ENCODE assay signal across 9 cellular contexts in the genomic region with DNA sequence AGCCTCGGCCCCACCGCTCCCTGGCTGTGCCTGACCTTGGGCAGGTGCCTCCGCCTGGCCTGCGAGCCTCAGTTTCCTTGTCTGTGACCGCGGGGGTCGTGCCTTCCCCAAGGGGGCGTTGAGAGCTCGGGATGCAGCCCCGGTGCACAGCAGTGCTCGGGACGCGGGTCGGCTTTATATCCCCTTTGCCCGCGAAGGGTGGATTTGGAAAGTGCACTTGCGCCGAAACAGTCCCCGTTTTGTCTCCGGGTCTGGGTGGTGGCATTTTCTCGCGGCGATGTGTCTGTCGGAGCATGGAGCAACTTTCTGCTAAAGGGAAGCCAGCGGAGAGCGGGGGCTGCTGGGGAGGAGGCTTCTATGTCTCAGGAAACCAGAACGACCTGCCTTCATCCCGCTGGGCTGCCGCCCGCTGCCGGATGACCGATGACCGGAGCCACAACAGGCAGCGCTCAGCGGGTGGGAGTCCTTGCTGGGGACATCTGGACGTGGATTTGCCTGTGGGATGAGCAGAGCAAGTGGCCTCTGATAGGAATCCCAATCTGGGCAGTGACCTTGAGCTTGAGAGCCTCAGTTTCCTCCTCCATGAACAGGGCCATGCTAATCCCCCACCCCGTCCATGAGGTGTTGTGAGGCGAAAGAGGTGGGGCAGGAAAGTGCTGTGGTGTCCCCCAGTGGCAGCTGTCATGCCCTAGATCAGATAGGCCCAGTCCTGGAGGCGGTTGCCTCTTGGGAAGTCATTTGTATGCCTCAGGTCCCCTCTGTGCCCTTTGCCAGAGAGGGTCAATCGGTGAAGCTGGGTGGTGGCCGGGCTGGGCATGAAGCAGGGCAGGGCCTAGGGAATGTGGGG. TPM values are rescaled to one million over a fixed set of nuclear protein-coding genes. Genes with fewer than 3 reads are reported as not detected.
A peak's percentile ranks its signal among the peaks of the same experiment; 100 is the strongest.
DNase-seq lines count a peak whose midpoint lies in the region; ATAC-seq, FAIRE-seq and TF ChIP-seq lines count a peak whose summit lies in the region.
"Had no signal": no experiment of that assay in that cellular context is flagged by ENCODE, and none has a peak within 500 bp of the region (broad histone marks: within the 10 kb centered on the region; RNA-seq: fewer than 3 reads in every experiment).

No MANE protein-coding gene starts in this region.

- peaks cover 3% of the 10 kb centered on the region for H3K36me3 Mint-ChIP-seq in astrocyte (ENCODE audit: low read depth, unreplicated experiment)

- H3K18ac ChIP-seq in mesenchymal stem cell (ENCODE audit: low read depth in 1 of 2, low read length in 2 of 2) = no peak overlapping the region

- H3K79me2 ChIP-seq in astrocyte (ENCODE audit: insufficient read depth, low read length) = no peaks in the 10 kb centered on the region

- no peak for TF ChIP-seq POLR2A in GM12891 (IDR thresholded peaks at IDR 0.05; ENCODE audit: low read depth, low read length)

- H2BK12ac ChIP-seq in mesenchymal stem cell (ENCODE audit: low read length in 2 of 2) = no peak overlapping the region

- no peak overlapping the region for H4K8ac ChIP-seq in mesenchymal stem cell (ENCODE audit: low read length)

- no peak overlapping the region for H4K91ac ChIP-seq in mesenchymal stem cell (ENCODE audit: low read length)

- H2AK5ac ChIP-seq in mesenchymal stem cell (ENCODE audit: low read length, severe bottlenecking) = no peak overlapping the region

- peaks cover 1% of the 10 kb centered on the region for H3K9me3 Mint-ChIP-seq in astrocyte (ENCODE audit: unreplicated experiment)

- TF ChIP-seq CTCF in astrocyte (IDR thresholded peaks at IDR 0.05; ENCODE audit: insufficient read depth, low read depth, low read length) = no peak

- H3K4me1 ChIP-seq in astrocyte (ENCODE audit: insufficient read depth, low read length) = peaks cover 5% of the 10 kb centered on the region
- peaks cover 16% of the 10 kb centered on the region for H3K4me1 ChIP-seq in mesenchymal stem cell (ENCODE audit: control insufficient read depth, insufficient read depth, low read depth, low read length)
- H3K4me1 ChIP-seq: adrenal gland had no signal

- H3K4me2 ChIP-seq in astrocyte (ENCODE audit: low read length) = peak overlapping the region; percentile 98
- H3K4me2 ChIP-seq in mesenchymal stem cell (ENCODE audit: low read length, poor library complexity, severe bottlenecking) = peak overlapping the region; percentile 54

- H2AFZ ChIP-seq in astrocyte (ENCODE audit: low read depth, low read length) (peak overlapping the region; percentile 76), mesenchymal stem cell (ENCODE audit: low read depth, low read length) (peak overlapping the region; percentile 23)

- WGBS in mesenchymal stem cell = 6% methylated on average over 41 of the region's 41 CpGs

- H3K79me1 ChIP-seq in mesenchymal stem cell (replicated peaks; ENCODE audit: low read length, poor library complexity, severe bottlenecking) = no peaks in the 10 kb centered on the region

- H3K23ac ChIP-seq in mesenchymal stem cell (ENCODE audit: low read length in 2 of 2) = no peak overlapping the region

- H3K36me3 ChIP-seq in astrocyte (ENCODE audit: insufficient read depth, low read length) (no peaks in the 10 kb centered on the region), mesenchymal stem cell (ENCODE audit: control insufficient read depth in 1 of 2, insufficient read depth in 2 of 2, low read depth in 1 of 2, low read length in 2 of 2) (no peaks in the 10 kb centered on the region)
- H3K36me3 ChIP-seq: adrenal gland had no signal

- H3K4me3 ChIP-seq in astrocyte (ENCODE audit: insufficient read depth, low read depth, low read length) (peak overlapping the region; percentile 57), mesenchymal stem cell (ENCODE audit: insufficient read depth in 1 of 2, low read depth in 1 of 2, low read length in 2 of 2) (peak overlapping the region; percentile 4 to 31)

- ATAC-seq in GM18498 (IDR thresholded peaks at IDR 0.05; ENCODE audit: unreplicated experiment) (no peak), GM21528 (IDR thresholded peaks at IDR 0.05; ENCODE audit: low FRiP score, unreplicated experiment) (no peak)

- peaks cover 4% of the 10 kb centered on the region for H3K27me3 ChIP-seq in astrocyte (ENCODE audit: insufficient read depth, low read length)
- peaks cover 39 to 45% of the 10 kb centered on the region in 2 experiments for H3K27me3 ChIP-seq in mesenchymal stem cell (ENCODE audit: control insufficient read depth in 1 of 2, insufficient read depth in 1 of 2, low read length in 2 of 2)

- no peaks in the 10 kb centered on the region for H3K9me3 ChIP-seq in astrocyte (ENCODE audit: insufficient read depth, low read depth, low read length)
- H3K9me3 ChIP-seq in mesenchymal stem cell (ENCODE audit: control insufficient read depth, low read length) = no peaks in the 10 kb centered on the region
- H3K9me3 ChIP-seq: adrenal gland had no signal

- no peak overlapping the region for H2BK120ac ChIP-seq in mesenchymal stem cell (ENCODE audit: low read depth, low read length)

- H3K27ac ChIP-seq in astrocyte (ENCODE audit: low read depth, low read length) (no peak overlapping the region), mesenchymal stem cell (ENCODE audit: low read length, poor library complexity, severe bottlenecking) (no peak overlapping the region), temporal lobe (ENCODE audit: low read depth, low read length) (peak overlapping the region; percentile 40)

- DNase-seq in NCI-H748 (lab: John Stamatoyannopoulos, UW; ENCODE audit: unreplicated experiment) (peak; percentile 39), NCI-H748 treated with DMSO at 0.1 percent for 48 hours (lab: John Stamatoyannopoulos, UW) (no peak), astrocyte (ENCODE audit: low read depth) (no peak), mesenchymal stem cell (no peak), GM12891 (ENCODE audit: insufficient read length, low spot score) (no peak)

- no peak overlapping the region for H3K14ac ChIP-seq in mesenchymal stem cell (ENCODE audit: low read length in 2 of 2)

- no peak overlapping the region for H2BK5ac ChIP-seq in mesenchymal stem cell (ENCODE audit: low read depth, low read length, poor library complexity, severe bottlenecking)

- peaks cover 5% of the 10 kb centered on the region for H3K4me1 Mint-ChIP-seq in astrocyte (ENCODE audit: low read depth, unreplicated experiment)

- peak overlapping the region; percentile 30 for H3K9ac ChIP-seq in astrocyte (ENCODE audit: low read length)
- no peak overlapping the region for H3K9ac ChIP-seq in mesenchymal stem cell (ENCODE audit: low read length)

- H2BK15ac ChIP-seq in mesenchymal stem cell (ENCODE audit: low read depth, poor library complexity, severe bottlenecking) = no peak overlapping the region

- no peak overlapping the region for H3K27ac Mint-ChIP-seq in astrocyte (ENCODE audit: unreplicated experiment)

- peaks cover 51% of the 10 kb centered on the region for H3K27me3 Mint-ChIP-seq in astrocyte (ENCODE audit: low read depth, unreplicated experiment)

- no peaks in the 10 kb centered on the region for H4K20me1 ChIP-seq in astrocyte (ENCODE audit: insufficient read depth, low read length)

- H3K4ac ChIP-seq in mesenchymal stem cell (ENCODE audit: low read depth in 1 of 2, low read length in 2 of 2) = no peak overlapping the region

- H3K4me3 Mint-ChIP-seq in astrocyte (ENCODE audit: unreplicated experiment) = peak overlapping the region; percentile 89

- FAIRE-seq in astrocyte (lab: Jason Lieb, UNC) = no peak
- FAIRE-seq in GM12891 (lab: Jason Lieb, UNC) = no peak

TF ChIP-seq in GM12891, 5 proteins besides CTCF, POLR2A, EP300 and RAD21:
- TF ChIP-seq SPI1 (IDR thresholded peaks at IDR 0.05; ENCODE audit: low read depth, low read length) = no peak

RNA-seq across cellular contexts. Expression of gene HRH2, which starts 0.7 kb away (rescaled TPM):
- total RNA-seq in astrocyte = 1.7 and 1.9 TPM in 2 replicates
- polyA plus RNA-seq in mesenchymal stem cell (2013, experiment 1 of 2) = 0.33 TPM
- polyA plus RNA-seq in mesenchymal stem cell (2013, experiment 2 of 2) = 0.18 TPM
- 3.0 TPM for total RNA-seq in temporal lobe
- 0.01 TPM for polyA plus RNA-seq in GM12891 (2012; ENCODE audit: low read depth, missing spikeins)
